11 cellular contexts compared by ENCODE assay signal in the genomic region with DNA sequence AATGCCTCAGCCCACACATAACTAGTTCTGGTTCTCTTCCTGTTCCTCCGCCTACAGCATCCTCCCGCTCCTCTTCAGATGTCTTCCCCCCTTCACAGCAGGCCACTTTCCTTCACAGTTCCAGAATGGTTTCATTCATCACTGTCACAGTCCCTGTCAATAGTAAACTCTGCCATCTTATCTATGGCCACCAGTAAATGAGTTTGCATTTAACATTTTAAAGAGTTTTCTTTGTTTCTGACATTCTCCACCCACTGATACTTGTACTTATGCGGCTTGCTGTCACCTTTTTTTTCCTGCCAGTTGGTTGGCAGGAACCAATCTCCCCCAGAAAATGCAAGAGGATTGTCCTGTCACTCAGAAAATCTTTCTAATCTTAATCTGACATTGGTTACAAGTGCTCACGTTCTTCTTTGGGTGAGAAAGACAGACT.
DNase-seq lines count a peak whose midpoint lies in the region; ATAC-seq, FAIRE-seq and TF ChIP-seq lines count a peak whose summit lies in the region.
"Had no signal": no experiment of that assay in that cellular context is flagged by ENCODE, and none has a peak within 500 bp of the region (broad histone marks: within the 10 kb centered on the region; RNA-seq: fewer than 3 reads in every experiment).

No MANE protein-coding gene starts in this region.

- H3K36me3 ChIP-seq in K562 (ENCODE audit: control insufficient read depth, insufficient read depth, low read length) (no peaks in the 10 kb centered on the region), body of pancreas (replicated peaks in 1 of 2; ENCODE audit: insufficient read depth in 1 of 2, low read depth in 2 of 2) (no peaks in the 10 kb centered on the region), upper lobe of left lung (no peaks in the 10 kb centered on the region), esophagus squamous epithelium (no peaks in the 10 kb centered on the region)
- H3K36me3 ChIP-seq: adrenal gland, esophagus muscularis mucosa had no signal

- H3K9me1 ChIP-seq in K562 (ENCODE audit: control insufficient read depth, insufficient read depth, low read length) = no peaks in the 10 kb centered on the region

- no peaks in the 10 kb centered on the region for H3K27me3 ChIP-seq in K562 (ENCODE audit: control insufficient read depth in 2 of 2, insufficient read depth in 2 of 2, low read length in 2 of 2)
- no peaks in the 10 kb centered on the region for H3K27me3 ChIP-seq in body of pancreas
- H3K27me3 ChIP-seq in upper lobe of left lung = no peaks in the 10 kb centered on the region
- no peaks in the 10 kb centered on the region for H3K27me3 ChIP-seq in esophagus squamous epithelium
- H3K27me3 ChIP-seq: adrenal gland, esophagus muscularis mucosa had no signal

- peak overlapping the region; percentile 73; the same call in 1 of the 2 replicates for H3K4me2 ChIP-seq in K562 (ENCODE audit: insufficient read depth, low read length)

- WGBS in K562 (ENCODE audit: insufficient coverage, low coverage, missing lambda C conversion rate) = 0% methylated on average over 4 of the region's 4 CpGs
- 29 to 47% methylated on average over 4 of the region's 4 CpGs for WGBS in body of pancreas, 2 donors
- 37 to 45% methylated on average over 4 of the region's 4 CpGs for WGBS in upper lobe of left lung, 2 donors
- 45 to 49% methylated on average over 4 of the region's 4 CpGs for WGBS in esophagus squamous epithelium, 2 donors

- TF ChIP-seq CTCF in K562 (IDR thresholded peaks at IDR 0.05 in 2 of 3, conservative IDR thresholded peaks at IDR 0.05 in 1 of 3; ENCODE audit: insufficient read depth in 2 of 3, low read depth in 1 of 3, low read length in 3 of 3) = no peak
- TF ChIP-seq CTCF in body of pancreas (IDR thresholded peaks at IDR 0.05) = no peak
- TF ChIP-seq CTCF in upper lobe of left lung (IDR thresholded peaks at IDR 0.05) = no peak
- no peak for TF ChIP-seq CTCF in esophagus squamous epithelium (IDR thresholded peaks at IDR 0.05)

- TF ChIP-seq POLR2A in K562 (conservative IDR thresholded peaks at IDR 0.05) = no peak
- TF ChIP-seq POLR2A in body of pancreas (IDR thresholded peaks at IDR 0.05) = no peak
- no peak for TF ChIP-seq POLR2A in upper lobe of left lung (IDR thresholded peaks at IDR 0.05)
- no peak for TF ChIP-seq POLR2A in esophagus squamous epithelium (IDR thresholded peaks at IDR 0.05)

- DNase-seq in K562 (ENCODE audit: extremely low read depth in 1 of 4, low spot score in 3 of 4) (peak; percentile 68 to 88 (median 72)), body of pancreas (no peak), upper lobe of left lung (no peak), NCI-H345 (lab: John Stamatoyannopoulos, UW) (no peak), esophagus squamous epithelium (lab: John Stamatoyannopoulos, UW) (no peak)
- DNase-seq: adrenal gland, mammary epithelial cell had no signal

- peak overlapping the region; percentile 78 for H2AFZ ChIP-seq in K562 (ENCODE audit: low read depth, low read length)

- no peak overlapping the region for H3K4me3 ChIP-seq in K562
- no peak overlapping the region for H3K4me3 ChIP-seq in body of pancreas
- H3K4me3 ChIP-seq in upper lobe of left lung = no peak overlapping the region
- no peak overlapping the region for H3K4me3 ChIP-seq in esophagus squamous epithelium
- H3K4me3 ChIP-seq: adrenal gland, esophagus muscularis mucosa had no signal

- ATAC-seq in GM18502 (IDR thresholded peaks at IDR 0.05; ENCODE audit: poor library complexity, unreplicated experiment) (peak; percentile 55), GM21367 (IDR thresholded peaks at IDR 0.05; ENCODE audit: unreplicated experiment) (peak; percentile 44), HG03108 (IDR thresholded peaks at IDR 0.05; ENCODE audit: unreplicated experiment) (peak; percentile 37), K562 (peak; percentile 94), body of pancreas (no peak), upper lobe of left lung (ENCODE audit: low FRiP score in 2 of 2) (no peak)

- in situ Hi-C loops in K562 (cut with MboI) = no loop called here

- H3K27ac ChIP-seq in K562 (ENCODE audit: extremely low read depth, low read depth, low read length) = peak overlapping the region; percentile 78
- H3K27ac ChIP-seq in body of pancreas = no peak overlapping the region
- H3K27ac ChIP-seq in upper lobe of left lung = no peak overlapping the region
- no peak overlapping the region for H3K27ac ChIP-seq in esophagus squamous epithelium
- H3K27ac ChIP-seq: adrenal gland, esophagus muscularis mucosa had no signal

- no peak; a peak in 1 of 4 replicates for TF ChIP-seq RAD21 in K562 (CRISPR knock-in tag; conservative IDR thresholded peaks at IDR 0.05 in 1 of 2, IDR thresholded peaks at IDR 0.05 in 1 of 2)

- H4K20me1 ChIP-seq in K562 (replicated peaks; ENCODE audit: control insufficient read depth, insufficient read depth, low read length) = no peaks in the 10 kb centered on the region

- peaks cover under 1% of the 10 kb centered on the region; the same call in 1 of the 2 replicates for H3K9me3 ChIP-seq in K562 (replicated peaks; ENCODE audit: control insufficient read depth, insufficient read depth, low read depth, low read length)
- no peaks in the 10 kb centered on the region for H3K9me3 ChIP-seq in body of pancreas
- no peaks in the 10 kb centered on the region for H3K9me3 ChIP-seq in upper lobe of left lung
- H3K9me3 ChIP-seq in esophagus squamous epithelium = no peaks in the 10 kb centered on the region
- H3K9me3 ChIP-seq: adrenal gland, esophagus muscularis mucosa had no signal

- TF ChIP-seq EP300 in K562 (IDR thresholded peaks at IDR 0.05; ENCODE audit: low read length) = peak; percentile 85
- TF ChIP-seq EP300 in upper lobe of left lung (IDR thresholded peaks at IDR 0.05) = no peak

- H3K4me1 ChIP-seq in K562 (replicated peaks in 1 of 2; ENCODE audit: control insufficient read depth in 2 of 2, insufficient read depth in 2 of 2, low read length in 2 of 2) (peaks cover 4 to 28% of the 10 kb centered on the region in 2 experiments; a peak in 4 of 5 replicates), body of pancreas (no peaks in the 10 kb centered on the region), upper lobe of left lung (no peaks in the 10 kb centered on the region), esophagus squamous epithelium (no peaks in the 10 kb centered on the region)
- H3K4me1 ChIP-seq: adrenal gland, esophagus muscularis mucosa had no signal

- POLR2A ChIA-PET in K562 (lab: Yijun Ruan, JAX) = interaction anchor here (1.2 kb wide), 1 partner anchor 25 kb away, joined by 3 read pairs; no protein-coding TSS in a partner anchor

- no TSS peak for BruUV-seq in K562 (replicated peaks; lab: Mats Ljungman, UMichigan)

- FAIRE-seq in K562 (lab: Jason Lieb, UNC) = peak; percentile 72

- peak overlapping the region in 1 of 2 experiments; percentile 57; a peak in 2 of 4 replicates for H3K9ac ChIP-seq in K562 (ENCODE audit: insufficient read depth in 1 of 2, low read depth in 2 of 2, low read length in 2 of 2)

- H3K79me2 ChIP-seq in K562 (ENCODE audit: control insufficient read depth, insufficient read depth, low read length) = no peaks in the 10 kb centered on the region

- intact Hi-C loops in K562 (cut with micrococcal nuclease) (loop anchor here (1.0 kb wide), 1 partner anchor 30 kb away; no protein-coding TSS in a partner anchor), body of pancreas (cut with DNase I) (no loop called here), esophagus squamous epithelium (cut with DNase I) (no loop called here)

- CTCF ChIA-PET in K562 (lab: Yijun Ruan, JAX; ENCODE audit: low intra/inter-chr PET ratio) = no interaction called here

TF ChIP-seq in K562, 482 proteins besides CTCF, POLR2A, EP300 and RAD21 (continues in another document):
- TF ChIP-seq LEF1 (IDR thresholded peaks at IDR 0.05) (peak; percentile 83), HMGN3 (IDR thresholded peaks at IDR 0.05; ENCODE audit: borderline replicate concordance, extremely low read depth, insufficient read length, low read depth, low read length) (no peak), ZFP30 (CRISPR knock-in tag; IDR thresholded peaks at IDR 0.05; ENCODE audit: borderline replicate concordance) (no peak), BHLHE40 (IDR thresholded peaks at IDR 0.05; ENCODE audit: low read length) (peak; percentile 66), MYC (IDR thresholded peaks at IDR 0.05; ENCODE audit: low read depth, low read length) (no peak), MYC (CRISPR knock-in tag; IDR thresholded peaks at IDR 0.05; ENCODE audit: borderline replicate concordance, low read depth) (no peak), ZNF174 (CRISPR knock-in tag; IDR thresholded peaks at IDR 0.05) (no peak)
- TF ChIP-seq, protein P1, sequence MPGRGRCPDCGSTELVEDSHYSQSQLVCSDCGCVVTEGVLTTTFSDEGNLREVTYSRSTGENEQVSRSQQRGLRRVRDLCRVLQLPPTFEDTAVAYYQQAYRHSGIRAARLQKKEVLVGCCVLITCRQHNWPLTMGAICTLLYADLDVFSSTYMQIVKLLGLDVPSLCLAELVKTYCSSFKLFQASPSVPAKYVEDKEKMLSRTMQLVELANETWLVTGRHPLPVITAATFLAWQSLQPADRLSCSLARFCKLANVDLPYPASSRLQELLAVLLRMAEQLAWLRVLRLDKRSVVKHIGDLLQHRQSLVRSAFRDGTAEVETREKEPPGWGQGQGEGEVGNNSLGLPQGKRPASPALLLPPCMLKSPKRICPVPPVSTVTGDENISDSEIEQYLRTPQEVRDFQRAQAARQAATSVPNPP (IDR thresholded peaks at IDR 0.05; ENCODE audit: borderline replicate concordance, insufficient read depth, insufficient read length) = no peak
- TF ChIP-seq, protein P2, sequence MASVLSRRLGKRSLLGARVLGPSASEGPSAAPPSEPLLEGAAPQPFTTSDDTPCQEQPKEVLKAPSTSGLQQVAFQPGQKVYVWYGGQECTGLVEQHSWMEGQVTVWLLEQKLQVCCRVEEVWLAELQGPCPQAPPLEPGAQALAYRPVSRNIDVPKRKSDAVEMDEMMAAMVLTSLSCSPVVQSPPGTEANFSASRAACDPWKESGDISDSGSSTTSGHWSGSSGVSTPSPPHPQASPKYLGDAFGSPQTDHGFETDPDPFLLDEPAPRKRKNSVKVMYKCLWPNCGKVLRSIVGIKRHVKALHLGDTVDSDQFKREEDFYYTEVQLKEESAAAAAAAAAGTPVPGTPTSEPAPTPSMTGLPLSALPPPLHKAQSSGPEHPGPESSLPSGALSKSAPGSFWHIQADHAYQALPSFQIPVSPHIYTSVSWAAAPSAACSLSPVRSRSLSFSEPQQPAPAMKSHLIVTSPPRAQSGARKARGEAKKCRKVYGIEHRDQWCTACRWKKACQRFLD (CRISPR knock-in tag; IDR thresholded peaks at IDR 0.05) = 0 out of 2 replicates have a peak, but pooled peaks have one; percentile 29

Comparison
In these comparisons a context has a peak if more than half of its experiments do, and no peak if none do; other contexts are left out.
1. ATAC-seq: peak in GM18502 (single experiment), GM21367 (single experiment), HG03108 (single experiment) and K562 (single experiment); none in body of pancreas (single experiment) and upper lobe of left lung (0 of 2).
2. DNase-seq: peak in K562 (4 of 4); none in body of pancreas (0 of 4), upper lobe of left lung (0 of 2), NCI-H345 (single experiment) and esophagus squamous epithelium (single experiment).